In the genomic region with DNA sequence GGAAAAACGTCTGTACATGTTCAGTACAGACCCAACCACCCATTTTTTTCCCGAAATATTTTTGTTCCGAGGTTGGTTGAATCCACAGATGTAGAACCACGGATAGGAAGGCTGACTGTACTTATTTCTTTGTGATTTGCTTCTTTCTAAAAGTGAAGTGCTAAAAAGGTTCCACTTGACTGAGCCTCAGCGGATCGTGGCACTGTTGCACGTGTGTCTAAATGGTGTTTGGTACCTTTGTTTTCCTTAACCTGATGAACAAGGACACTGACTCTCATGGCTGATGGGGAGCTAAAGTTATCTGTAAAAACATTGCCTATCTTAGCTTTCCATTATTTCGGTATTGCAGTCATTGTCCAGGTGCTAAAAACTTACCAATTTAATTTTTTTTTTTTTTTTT, we compare ENCODE assay signal across 20 cellular contexts.
"Had no signal": no experiment of that assay in that cellular context is flagged by ENCODE, and none has a peak within 500 bp of the region (broad histone marks: within the 10 kb centered on the region; RNA-seq: fewer than 3 reads in every experiment).

No MANE protein-coding gene starts in this region.

- ATAC-seq: activated naive CD4-positive, alpha-beta T cell treated with anti-CD3 and anti-CD28 coated beads, Interleukin-2, amount 50 U/mL, for 72 hours; activated T-cell treated with anti-CD3 and anti-CD28 coated beads, Interleukin-2, amount 50 U/mL, for 72 hours; left lung; lower lobe of right lung; natural killer cell treated with Interleukin-12 subunit alpha and Interleukin-12 subunit beta and Interleukin-15 and Interleukin-18, amount 100 ng/mL, for 72 hours; right cardiac atrium; stimulated activated naive CD8-positive, alpha-beta T cell treated with anti-CD3 and anti-CD28 coated beads, Interleukin-15, Interleukin-2, amounts not matched to agents 100 U/mL and 50 U/mL, for 24 hours had no signal

- H3K4me3 ChIP-seq: left lung, lower lobe of right lung, testis, transverse colon had no signal

- H3K4me1 ChIP-seq: testis had no signal

- H3K36me3 ChIP-seq: transverse colon had no signal

- DNase-seq: activated CD4-positive, alpha-beta T cell treated with anti-CD3 and anti-CD28 coated beads for 4 hours; activated CD4-positive, alpha-beta T cell treated with anti-CD3 and anti-CD28 coated beads, Interleukin-2, amount 50 U/mL, for 4 hours; activated CD4-positive, CD25-positive, alpha-beta regulatory T cell; activated naive CD4-positive, alpha-beta T cell; activated T-cell treated with anti-CD3 and anti-CD28 coated beads for 4 hours; activated T-cell treated with anti-CD3 and anti-CD28 coated beads, Interleukin-2, amount 50 U/mL, for 72 hours; anterior cingulate cortex; effector CD8-positive, alpha-beta T cell; glutamatergic neuron; left lung; lower lobe of right lung; mesendoderm; posterior cingulate gyrus; right cardiac atrium; stimulated activated CD4-positive, alpha-beta T cell treated with anti-CD3 and anti-CD28 coated beads, Interleukin-2, amount 100 ng/mL, for 48 hours; stimulated activated naive CD8-positive, alpha-beta T cell treated with anti-CD3 and anti-CD28 coated beads, Interleukin-15, Interleukin-2, amounts not matched to agents 100 U/mL and 50 U/mL, for 24 hours; testis; transverse colon had no signal

- H3K27me3 ChIP-seq: left lung, testis, transverse colon had no signal

- H3K27ac ChIP-seq: left lung, lower lobe of right lung, testis, transverse colon had no signal

- H3K9me3 ChIP-seq: left lung, lower lobe of right lung, testis, transverse colon had no signal
